Comparison of ENCODE assay signal across 15 cellular contexts in the genomic region with DNA sequence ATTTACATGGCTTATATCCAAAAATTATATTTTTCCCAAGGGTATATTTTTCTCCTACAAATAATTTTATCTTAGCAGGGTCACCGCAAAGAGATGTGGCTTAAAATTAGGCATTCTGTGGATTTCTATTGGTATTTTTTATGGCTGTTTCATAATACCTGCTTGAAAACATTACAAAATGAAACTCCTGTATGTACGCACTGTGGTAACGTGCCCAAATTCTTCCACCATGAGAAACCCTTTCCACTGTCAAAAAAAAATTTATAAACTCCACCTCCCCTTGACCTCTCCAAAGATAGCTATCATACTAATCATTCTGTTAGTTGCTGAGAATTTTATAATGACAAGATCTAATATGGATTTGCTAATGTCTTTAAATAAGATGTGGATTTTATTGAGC.
DNase-seq lines count a peak whose midpoint lies in the region; FAIRE-seq and TF ChIP-seq lines count a peak whose summit lies in the region.
"Had no signal": no experiment of that assay in that cellular context is flagged by ENCODE, and none has a peak within 500 bp of the region (broad histone marks: within the 10 kb centered on the region; RNA-seq: fewer than 3 reads in every experiment).

No MANE protein-coding gene starts in this region.

- H3K36me3 ChIP-seq in esophagus muscularis mucosa (no peaks in the 10 kb centered on the region), Peyer's patch (no peaks in the 10 kb centered on the region)
- H3K36me3 ChIP-seq: ascending aorta had no signal

- H3K9me3 ChIP-seq in esophagus muscularis mucosa (no peaks in the 10 kb centered on the region), Peyer's patch (no peaks in the 10 kb centered on the region)
- H3K9me3 ChIP-seq: ascending aorta, Caco-2 had no signal

- TF ChIP-seq EP300 in esophagus muscularis mucosa (IDR thresholded peaks at IDR 0.05), result no peak

- intact Hi-C loops in esophagus muscularis mucosa (cut with DNase I), result no loop called here

- no peak for TF ChIP-seq CTCF in esophagus muscularis mucosa (IDR thresholded peaks at IDR 0.05)
- no peak for TF ChIP-seq CTCF in Peyer's patch (IDR thresholded peaks at IDR 0.05)

- H3K27ac ChIP-seq in esophagus muscularis mucosa (replicated peaks in 1 of 4) (peak overlapping the region; percentile 54 to 66 (median 58)), layer of hippocampus (ENCODE audit: low read depth, low read length) (peak overlapping the region; percentile 90), Peyer's patch (peak overlapping the region in 1 of 4 donors; percentile 54)
- H3K27ac ChIP-seq: hepatocyte had no signal

- H3K27me3 ChIP-seq in esophagus muscularis mucosa, result no peaks in the 10 kb centered on the region
- no peaks in the 10 kb centered on the region for H3K27me3 ChIP-seq in layer of hippocampus (ENCODE audit: control insufficient read depth, insufficient read depth, low read length)
- no peaks in the 10 kb centered on the region for H3K27me3 ChIP-seq in Peyer's patch
- H3K27me3 ChIP-seq: ascending aorta, hepatocyte had no signal

- WGBS in esophagus muscularis mucosa, result 76% methylated on average over 3 of the region's 3 CpGs

- FAIRE-seq in GM19239 (lab: Jason Lieb, UNC), result no peak
- FAIRE-seq: A204.1 had no signal

- H3K4me3 ChIP-seq in esophagus muscularis mucosa, result no peak overlapping the region
- H3K4me3 ChIP-seq in Peyer's patch, result no peak overlapping the region
- H3K4me3 ChIP-seq: ascending aorta, hepatocyte had no signal

- peak; percentile 35 for DNase-seq in A172 (ENCODE audit: low spot score)
- DNase-seq in HS-5 (ENCODE audit: low read depth), result peak; percentile 69
- peak; percentile 37 for DNase-seq in esophagus muscularis mucosa (ENCODE audit: extremely low spot score)
- no peak for DNase-seq in GM19238 (ENCODE audit: insufficient read length, low spot score)
- DNase-seq in GM19239 (ENCODE audit: insufficient read length, low spot score), result no peak
- no peak for DNase-seq in Peyer's patch
- DNase-seq in kidney glomerular epithelial cell (lab: John Stamatoyannopoulos, UW), result no peak
- DNase-seq: activated CD4-positive, alpha-beta T cell treated with anti-CD3 and anti-CD28 coated beads, Interleukin-2, amount 50 U/mL, for 48 hours; Caco-2; NCI-H2107; NCI-H69 had no signal

- peaks cover 0 to 9% (median 0%) of the 10 kb centered on the region in 4 donors for H3K4me1 ChIP-seq in esophagus muscularis mucosa
- no peaks in the 10 kb centered on the region for H3K4me1 ChIP-seq in Peyer's patch
- H3K4me1 ChIP-seq: ascending aorta, Caco-2 had no signal

- no peak for TF ChIP-seq POLR2A in esophagus muscularis mucosa (IDR thresholded peaks at IDR 0.05; ENCODE audit: low read depth)
- no peak for TF ChIP-seq POLR2A in Peyer's patch (IDR thresholded peaks at IDR 0.05)

Comparison
In these comparisons a context has a peak if more than half of its experiments do, and no peak if none do; other contexts are left out.
1. DNase-seq: peak in A172 (single experiment), HS-5 (single experiment) and esophagus muscularis mucosa (single experiment); none in GM19238 (single experiment), GM19239 (single experiment), Peyer's patch (0 of 3) and kidney glomerular epithelial cell (single experiment).